Comparison of ENCODE assay signal across 22 cellular contexts in genomic region chr20:34532751-34533150, GRCh38.
"Had no signal": no experiment of that assay in that cellular context is flagged by ENCODE, and none has a peak within 500 bp of the region (broad histone marks: within the 10 kb centered on the region; RNA-seq: fewer than 3 reads in every experiment).

No MANE protein-coding gene starts in this region.

- ATAC-seq: activated CD4-positive, alpha-beta T cell treated with anti-CD3 and anti-CD28 coated beads for 36 hours; activated naive CD8-positive, alpha-beta T cell treated with anti-CD3 and anti-CD28 coated beads, Interleukin-2, amount 50 U/mL, for 24 hours; gastroesophageal sphincter; left colon had no signal

- H3K27ac Mint-ChIP-seq: activated B cell treated with CpG ODN at 0.5 μM for 24 hours; activated CD4-positive, alpha-beta T cell treated with anti-CD3 and anti-CD28 coated beads for 36 hours; activated naive CD4-positive, alpha-beta T cell treated with anti-CD3 and anti-CD28 coated beads, Interleukin-2, amount 10 ng/mL, durations not matched to agents 7 days and 5 days; activated naive CD8-positive, alpha-beta T cell treated with anti-CD3 and anti-CD28 coated beads, Interleukin-2, amount 50 U/mL, for 24 hours; brain; endodermal cell; memory B cell; nephron; stimulated activated naive CD8-positive, alpha-beta T cell treated with anti-CD3 and anti-CD28 coated beads, Interleukin-15, Interleukin-2, amounts not matched to agents 100 ng/mL and 50 ng/mL, for 24 hours had no signal

- H3K9me3 Mint-ChIP-seq: activated B cell treated with CpG ODN at 0.5 μM for 24 hours; activated naive CD4-positive, alpha-beta T cell treated with anti-CD3 and anti-CD28 coated beads, Interleukin-2, amount 10 ng/mL, durations not matched to agents 7 days and 5 days; activated naive CD8-positive, alpha-beta T cell treated with anti-CD3 and anti-CD28 coated beads, Interleukin-2, amount 50 U/mL, for 24 hours; brain; endodermal cell; memory B cell; nephron; stimulated activated naive CD8-positive, alpha-beta T cell treated with anti-CD3 and anti-CD28 coated beads, Interleukin-15, Interleukin-2, amounts not matched to agents 100 ng/mL and 50 ng/mL, for 24 hours had no signal

- H3K9me3 ChIP-seq: gastroesophageal sphincter, vagina had no signal

- H2AFZ ChIP-seq: parathyroid adenoma had no signal

- H3K9ac ChIP-seq: parathyroid adenoma had no signal

- H3K4me3 Mint-ChIP-seq: activated B cell treated with CpG ODN at 0.5 μM for 24 hours; activated CD4-positive, alpha-beta T cell treated with anti-CD3 and anti-CD28 coated beads for 36 hours; activated naive CD4-positive, alpha-beta T cell treated with anti-CD3 and anti-CD28 coated beads, Interleukin-2, amount 10 ng/mL, durations not matched to agents 7 days and 5 days; activated naive CD8-positive, alpha-beta T cell treated with anti-CD3 and anti-CD28 coated beads, Interleukin-2, amount 50 U/mL, for 24 hours; brain; endodermal cell; memory B cell; nephron; stimulated activated naive CD8-positive, alpha-beta T cell treated with anti-CD3 and anti-CD28 coated beads, Interleukin-15, Interleukin-2, amounts not matched to agents 100 ng/mL and 50 ng/mL, for 24 hours had no signal

- H3K4me3 ChIP-seq: coronary artery, gastroesophageal sphincter, vagina had no signal

- DNase-seq: activated B cell treated with CpG ODN at 0.5 μM for 24 hours; activated CD4-positive, alpha-beta T cell treated with anti-CD3 and anti-CD28 coated beads for 36 hours; activated CD4-positive, alpha-beta T cell treated with anti-CD3 and anti-CD28 coated beads, Interleukin-2, amount 50 U/mL, for 4 hours; activated CD8-positive, alpha-beta memory T cell treated with anti-CD3 and anti-CD28 coated beads for 24 hours; activated CD8-positive, alpha-beta memory T cell treated with anti-CD3 and anti-CD28 coated beads, Interleukin-2, amount 50 U/mL, for 4 hours; activated naive CD8-positive, alpha-beta T cell treated with anti-CD3 and anti-CD28 coated beads, Interleukin-2, amount 50 U/mL, for 24 hours; activated T-cell treated with anti-CD3 and anti-CD28 coated beads, Interleukin-2, amount 50 U/mL, for 48 hours; central memory CD4-positive, alpha-beta T cell; endodermal cell; islet precursor cell; stimulated activated CD4-positive, alpha-beta T cell treated with anti-CD3 and anti-CD28 coated beads, Interleukin-4, amount 100 ng/mL, for 24 hours; T-helper 9 cell had no signal

- H3K27me3 ChIP-seq: gastroesophageal sphincter, vagina had no signal

- H3K4me1 Mint-ChIP-seq: activated B cell treated with CpG ODN at 0.5 μM for 24 hours; activated CD4-positive, alpha-beta T cell treated with anti-CD3 and anti-CD28 coated beads for 36 hours; activated naive CD4-positive, alpha-beta T cell treated with anti-CD3 and anti-CD28 coated beads, Interleukin-2, amount 10 ng/mL, durations not matched to agents 7 days and 5 days; activated naive CD8-positive, alpha-beta T cell treated with anti-CD3 and anti-CD28 coated beads, Interleukin-2, amount 50 U/mL, for 24 hours; endodermal cell; nephron had no signal

- H3K27ac ChIP-seq: coronary artery, gastroesophageal sphincter, parathyroid adenoma, vagina had no signal

- H3K4me1 ChIP-seq: parathyroid adenoma had no signal

- H3K27me3 Mint-ChIP-seq: activated B cell treated with CpG ODN at 0.5 μM for 24 hours; activated CD4-positive, alpha-beta T cell treated with anti-CD3 and anti-CD28 coated beads for 36 hours; activated naive CD4-positive, alpha-beta T cell treated with anti-CD3 and anti-CD28 coated beads, Interleukin-2, amount 10 ng/mL, durations not matched to agents 7 days and 5 days; activated naive CD8-positive, alpha-beta T cell treated with anti-CD3 and anti-CD28 coated beads, Interleukin-2, amount 50 U/mL, for 24 hours; brain; memory B cell; stimulated activated naive CD8-positive, alpha-beta T cell treated with anti-CD3 and anti-CD28 coated beads, Interleukin-15, Interleukin-2, amounts not matched to agents 100 ng/mL and 50 ng/mL, for 24 hours had no signal
